In the genomic region with DNA sequence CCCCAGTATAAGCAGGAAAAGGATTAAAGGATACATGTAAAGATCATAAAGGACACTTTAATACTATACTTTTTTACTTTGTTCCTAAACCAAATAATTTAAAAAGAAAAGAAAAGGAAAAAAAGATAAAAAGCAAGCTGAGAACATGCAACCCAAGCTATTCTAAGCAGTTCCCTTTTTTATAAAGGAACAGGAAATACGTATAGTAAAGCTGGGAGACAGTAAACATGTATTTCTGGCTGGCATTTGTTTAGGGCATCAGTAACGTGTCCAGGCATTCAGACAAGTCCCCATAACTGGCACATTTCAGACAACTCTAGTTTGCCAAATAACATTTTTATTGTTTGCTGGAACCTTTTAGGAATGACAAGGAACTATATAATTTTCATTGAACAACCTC, we compare ENCODE assay signal across 15 cellular contexts. TPM values are rescaled to one million over a fixed set of nuclear protein-coding genes. Genes with fewer than 3 reads are reported as not detected.
"Had no signal": no experiment of that assay in that cellular context is flagged by ENCODE, and none has a peak within 500 bp of the region (broad histone marks: within the 10 kb centered on the region; RNA-seq: fewer than 3 reads in every experiment).

No MANE protein-coding gene starts in this region.

- H3K4me1 Mint-ChIP-seq: activated naive CD8-positive, alpha-beta T cell treated with anti-CD3 and anti-CD28 coated beads for 36 hours; brain; neural progenitor cell had no signal

- H3K36me3 Mint-ChIP-seq: activated naive CD8-positive, alpha-beta T cell treated with anti-CD3 and anti-CD28 coated beads for 36 hours; brain; naive B cell; neural progenitor cell; type B pancreatic cell had no signal

- ATAC-seq: right lobe of liver had no signal

- H3K4me3 Mint-ChIP-seq: activated naive CD8-positive, alpha-beta T cell treated with anti-CD3 and anti-CD28 coated beads for 36 hours; brain; naive B cell; neural progenitor cell; stimulated activated naive CD8-positive, alpha-beta T cell treated with anti-CD3 and anti-CD28 coated beads, Interleukin-15, Interleukin-2, amounts not matched to agents 100 ng/mL and 50 ng/mL, for 24 hours; type B pancreatic cell had no signal

- DNase-seq: activated CD4-positive, alpha-beta T cell treated with anti-CD3 and anti-CD28 coated beads, Interleukin-2, amount 50 U/mL, for 1 hour; activated CD8-positive, alpha-beta memory T cell treated with anti-CD3 and anti-CD28 coated beads for 24 hours; activated naive CD8-positive, alpha-beta T cell treated with anti-CD3 and anti-CD28 coated beads for 36 hours; central memory CD4-positive, alpha-beta T cell; colonic mucosa; islet precursor cell; naive B cell; ovary; right lobe of liver had no signal

- H3K9me3 Mint-ChIP-seq: activated naive CD8-positive, alpha-beta T cell treated with anti-CD3 and anti-CD28 coated beads for 36 hours; brain; neural progenitor cell; stimulated activated naive CD8-positive, alpha-beta T cell treated with anti-CD3 and anti-CD28 coated beads, Interleukin-15, Interleukin-2, amounts not matched to agents 100 ng/mL and 50 ng/mL, for 24 hours; type B pancreatic cell had no signal

- H3K27ac Mint-ChIP-seq: activated naive CD8-positive, alpha-beta T cell treated with anti-CD3 and anti-CD28 coated beads for 36 hours; brain; neural progenitor cell; stimulated activated naive CD8-positive, alpha-beta T cell treated with anti-CD3 and anti-CD28 coated beads, Interleukin-15, Interleukin-2, amounts not matched to agents 100 ng/mL and 50 ng/mL, for 24 hours; type B pancreatic cell had no signal

- H3K27me3 Mint-ChIP-seq: activated naive CD8-positive, alpha-beta T cell treated with anti-CD3 and anti-CD28 coated beads for 36 hours had no signal

RNA-seq across cellular contexts. Expression of gene TEX12, which starts 33.1 kb away (rescaled TPM):
- total RNA-seq: fibroblast of villous mesenchyme, pulmonary artery endothelial cell had no signal
